Comparison of ENCODE assay signal across 16 cellular contexts in genomic region chr3:157347577-157348303, GRCh38.
DNase-seq lines count a peak whose midpoint lies in the region; ATAC-seq, FAIRE-seq and TF ChIP-seq lines count a peak whose summit lies in the region.
"Had no signal": no experiment of that assay in that cellular context is flagged by ENCODE, and none has a peak within 500 bp of the region (broad histone marks: within the 10 kb centered on the region; RNA-seq: fewer than 3 reads in every experiment).

No MANE protein-coding gene starts in this region.

- H3K27me3 Mint-ChIP-seq in HFFc6 (ENCODE audit: insufficient read depth), result peaks cover 2% of the 10 kb centered on the region; the same call in 1 of the 2 replicates
- no peaks in the 10 kb centered on the region for H3K27me3 Mint-ChIP-seq in astrocyte (ENCODE audit: low read depth, unreplicated experiment)
- H3K27me3 Mint-ChIP-seq: stimulated activated naive CD8-positive, alpha-beta T cell treated with anti-CD3 and anti-CD28 coated beads, Interleukin-15, amount 100 ng/mL, for 72 hours had no signal

- ATAC-seq in HG02642 (IDR thresholded peaks at IDR 0.05; ENCODE audit: poor library complexity, unreplicated experiment) (no peak), HG03139 (IDR thresholded peaks at IDR 0.05; ENCODE audit: unreplicated experiment) (no peak), HG03457 (IDR thresholded peaks at IDR 0.05; ENCODE audit: unreplicated experiment) (no peak)
- ATAC-seq: left colon; stimulated activated naive CD8-positive, alpha-beta T cell treated with anti-CD3 and anti-CD28 coated beads, Interleukin-15, amount 100 ng/mL, for 72 hours had no signal

- H3K79me2 ChIP-seq in astrocyte (ENCODE audit: insufficient read depth, low read length), result no peaks in the 10 kb centered on the region

- H3K9ac ChIP-seq in astrocyte (ENCODE audit: low read length), result no peak overlapping the region
- H3K9ac ChIP-seq in iPS-15b (ENCODE audit: low read depth, low read length), result no peak overlapping the region

- H3K9me3 Mint-ChIP-seq in HFFc6 (peaks cover 4% of the 10 kb centered on the region; the same call in 1 of the 2 replicates), astrocyte (ENCODE audit: unreplicated experiment) (peaks cover 1% of the 10 kb centered on the region)
- H3K9me3 Mint-ChIP-seq: T-helper 1 cell treated with Interleukin-12 subunit alpha and Interleukin-12 subunit beta and Interleukin-4 antibody, amounts not matched to agents 30 μg/mL and 1 μg/mL, for 36 hours had no signal

- peaks cover 24% of the 10 kb centered on the region for H3K4me1 Mint-ChIP-seq in HFFc6 (ENCODE audit: low read depth)
- H3K4me1 Mint-ChIP-seq in astrocyte (ENCODE audit: low read depth, unreplicated experiment), result no peaks in the 10 kb centered on the region
- H3K4me1 Mint-ChIP-seq: stimulated activated naive CD8-positive, alpha-beta T cell treated with anti-CD3 and anti-CD28 coated beads, Interleukin-15, amount 100 ng/mL, for 72 hours had no signal

- DNase-seq in AG09309 (ENCODE audit: low read depth), result no peak
- no peak for DNase-seq in HFFc6
- DNase-seq in astrocyte (ENCODE audit: low read depth), result no peak
- DNase-seq in NCI-H2107 (lab: John Stamatoyannopoulos, UW), result no peak
- DNase-seq: C1 segment of cervical spinal cord; left colon; NCI-H1417 treated with DMSO at 0.1 percent for 48 hours; stimulated activated CD4-positive, alpha-beta T cell treated with anti-CD3 and anti-CD28 coated beads, Interleukin-2, amount 100 ng/mL, for 48 hours; stimulated activated naive CD8-positive, alpha-beta T cell treated with anti-CD3 and anti-CD28 coated beads, Interleukin-15, amount 100 ng/mL, for 72 hours had no signal

- no peaks in the 10 kb centered on the region for H3K9me3 ChIP-seq in astrocyte (ENCODE audit: insufficient read depth, low read depth, low read length)
- no peaks in the 10 kb centered on the region for H3K9me3 ChIP-seq in iPS-15b (ENCODE audit: control insufficient read depth, insufficient read depth, low read length)
- H3K9me3 ChIP-seq: neutrophil had no signal

- no peaks in the 10 kb centered on the region for H4K20me1 ChIP-seq in astrocyte (ENCODE audit: insufficient read depth, low read length)

- no peak overlapping the region for H3K27ac ChIP-seq in astrocyte (ENCODE audit: low read depth, low read length)
- H3K27ac ChIP-seq: neutrophil had no signal

- H3K4me2 ChIP-seq in astrocyte (ENCODE audit: low read length), result no peak overlapping the region

- H3K4me1 ChIP-seq in astrocyte (ENCODE audit: insufficient read depth, low read length) (peaks cover 3% of the 10 kb centered on the region), iPS-15b (ENCODE audit: control insufficient read depth, insufficient read depth, low read length) (no peaks in the 10 kb centered on the region)

- H3K27ac Mint-ChIP-seq in HFFc6, result no peak overlapping the region
- no peak overlapping the region for H3K27ac Mint-ChIP-seq in astrocyte (ENCODE audit: unreplicated experiment)
- H3K27ac Mint-ChIP-seq: T-helper 1 cell treated with Interleukin-12 subunit alpha and Interleukin-12 subunit beta and Interleukin-4 antibody, amounts not matched to agents 30 μg/mL and 1 μg/mL, for 36 hours had no signal

- no peaks in the 10 kb centered on the region for H3K36me3 ChIP-seq in astrocyte (ENCODE audit: insufficient read depth, low read length)
- H3K36me3 ChIP-seq in iPS-15b (ENCODE audit: control insufficient read depth, insufficient read depth, low read length), result no peaks in the 10 kb centered on the region
- H3K36me3 ChIP-seq: neutrophil had no signal

- H3K4me3 Mint-ChIP-seq in HFFc6 (no peak overlapping the region), astrocyte (ENCODE audit: unreplicated experiment) (no peak overlapping the region)
- H3K4me3 Mint-ChIP-seq: stimulated activated naive CD8-positive, alpha-beta T cell treated with anti-CD3 and anti-CD28 coated beads, Interleukin-15, amount 100 ng/mL, for 72 hours; T-helper 1 cell treated with Interleukin-12 subunit alpha and Interleukin-12 subunit beta and Interleukin-4 antibody, amounts not matched to agents 30 μg/mL and 1 μg/mL, for 36 hours had no signal

- H3K36me3 Mint-ChIP-seq in HFFc6 (ENCODE audit: low read depth) (peaks cover 33% of the 10 kb centered on the region), astrocyte (ENCODE audit: low read depth, unreplicated experiment) (no peaks in the 10 kb centered on the region)

- H3K4me3 ChIP-seq in AG09309 (ENCODE audit: control insufficient read depth, low read depth, low read length), result no peak overlapping the region
- H3K4me3 ChIP-seq in astrocyte (ENCODE audit: insufficient read depth, low read depth, low read length), result no peak overlapping the region
- H3K4me3 ChIP-seq in iPS-15b (ENCODE audit: low read depth, low read length), result peak overlapping the region; percentile 11

- H2AFZ ChIP-seq in astrocyte (ENCODE audit: low read depth, low read length), result no peak overlapping the region

- TF ChIP-seq CTCF in AG09309 (IDR thresholded peaks at IDR 0.05; ENCODE audit: control insufficient read depth, insufficient read depth, low read depth, low read length, missing control alignments) (peak; percentile 41), HFFc6 (IDR thresholded peaks at IDR 0.05) (peak; percentile 59; the same call in 1 of the 2 replicates), astrocyte (IDR thresholded peaks at IDR 0.05; ENCODE audit: insufficient read depth, low read depth, low read length) (peak; percentile 13)

- H3K27me3 ChIP-seq in astrocyte (ENCODE audit: insufficient read depth, low read length), result no peaks in the 10 kb centered on the region
- no peaks in the 10 kb centered on the region for H3K27me3 ChIP-seq in iPS-15b (ENCODE audit: control insufficient read depth, insufficient read depth, low read length)
- H3K27me3 ChIP-seq: neutrophil had no signal

- FAIRE-seq in astrocyte (lab: Jason Lieb, UNC), result no peak
- FAIRE-seq: endothelial cell of umbilical vein had no signal
